ENCODE assay signal across 8 cellular contexts in genomic region chr1:144460686-144461085, GRCh38. TPM values are rescaled to one million over a fixed set of nuclear protein-coding genes. Genes with fewer than 3 reads are reported as not detected.
DNase-seq lines count a peak whose midpoint lies in the region; ATAC-seq, FAIRE-seq and TF ChIP-seq lines count a peak whose summit lies in the region.
"Not testable (repeated sequence)": the region's sequence is repeated elsewhere in the genome, so short reads cannot be mapped to it uniquely, and the experiment has no call there.

No MANE protein-coding gene starts in this region.

- not testable (repeated sequence) for H3K9me3 ChIP-seq in BLaER1; MM.1S (replicated peaks; ENCODE audit: insufficient read depth, low read length); heart right ventricle

- WGBS in heart right ventricle, 2 donors = 0 to 4% methylated on average over 6 of the region's 15 CpGs

- 0 out of 2 replicates have a peak overlapping the region, but pooled peaks have one; percentile 61 for H2AFZ ChIP-seq in MM.1S (ENCODE audit: low read length)

- H3K27ac ChIP-seq in BLaER1; MM.1S (ENCODE audit: low read length): not testable (repeated sequence)
- peak overlapping the region in 6 of 10 donors; percentile 66 to 80 (median 76) for H3K27ac ChIP-seq in heart right ventricle

- POLR2A ChIA-PET in activated CD4-positive, alpha-beta memory T cell treated with anti-CD3 and anti-CD28 coated beads for 36 hours (lab: Charles Lee) = not testable (repeated sequence)

- not testable (repeated sequence) for FAIRE-seq in bronchial epithelial cell (lab: Jason Lieb, UNC)

- peak; percentile 43 for ATAC-seq in GM21825 (IDR thresholded peaks at IDR 0.05; ENCODE audit: unreplicated experiment)
- ATAC-seq in heart right ventricle = peak; percentile 31 to 84 (median 62)
- peak; percentile 74 to 80 for ATAC-seq in natural killer cell treated with Interleukin-12 subunit alpha and Interleukin-12 subunit beta and Interleukin-15 and Interleukin-18, amount 100 ng/mL, for 72 hours
- peak; percentile 80 for ATAC-seq in stimulated activated effector memory CD8-positive, alpha-beta T cell treated with anti-CD3 and anti-CD28 coated beads, Interleukin-12 subunit alpha, Interleukin-12 subunit beta, amount 100 ng/mL, for 72 hours

- not testable (repeated sequence) for H3K36me3 Mint-ChIP-seq in activated CD4-positive, alpha-beta memory T cell treated with anti-CD3 and anti-CD28 coated beads for 36 hours; natural killer cell treated with Interleukin-12 subunit alpha and Interleukin-12 subunit beta and Interleukin-15 and Interleukin-18, amount 100 ng/mL, for 72 hours; stimulated activated effector memory CD8-positive, alpha-beta T cell treated with anti-CD3 and anti-CD28 coated beads, Interleukin-12 subunit alpha, Interleukin-12 subunit beta, amount 100 ng/mL, for 72 hours

- H3K27ac Mint-ChIP-seq in activated CD4-positive, alpha-beta memory T cell treated with anti-CD3 and anti-CD28 coated beads for 36 hours; natural killer cell treated with Interleukin-12 subunit alpha and Interleukin-12 subunit beta and Interleukin-15 and Interleukin-18, amount 100 ng/mL, for 72 hours; stimulated activated effector memory CD8-positive, alpha-beta T cell treated with anti-CD3 and anti-CD28 coated beads, Interleukin-12 subunit alpha, Interleukin-12 subunit beta, amount 100 ng/mL, for 72 hours: not testable (repeated sequence)

- H3K4me3 Mint-ChIP-seq in activated CD4-positive, alpha-beta memory T cell treated with anti-CD3 and anti-CD28 coated beads for 36 hours = peak overlapping the region; percentile 99
- not testable (repeated sequence) for H3K4me3 Mint-ChIP-seq in natural killer cell treated with Interleukin-12 subunit alpha and Interleukin-12 subunit beta and Interleukin-15 and Interleukin-18, amount 100 ng/mL, for 72 hours
- peak overlapping the region; percentile 84 for H3K4me3 Mint-ChIP-seq in stimulated activated effector memory CD8-positive, alpha-beta T cell treated with anti-CD3 and anti-CD28 coated beads, Interleukin-12 subunit alpha, Interleukin-12 subunit beta, amount 100 ng/mL, for 72 hours

- H3K27me3 Mint-ChIP-seq in activated CD4-positive, alpha-beta memory T cell treated with anti-CD3 and anti-CD28 coated beads for 36 hours; natural killer cell treated with Interleukin-12 subunit alpha and Interleukin-12 subunit beta and Interleukin-15 and Interleukin-18, amount 100 ng/mL, for 72 hours: not testable (repeated sequence)

- H3K4me3 ChIP-seq in BLaER1 = peak overlapping the region; percentile 69
- H3K4me3 ChIP-seq in MM.1S (ENCODE audit: low read length) = peak overlapping the region; percentile 59
- H3K4me3 ChIP-seq in bronchial epithelial cell (ENCODE audit: low read depth, low read length) = peak overlapping the region; percentile 52
- peak overlapping the region; percentile 47 to 80 (median 71) for H3K4me3 ChIP-seq in heart right ventricle

- H3F3A ChIP-seq in MM.1S (ENCODE audit: insufficient read depth, low read length) = not testable (repeated sequence)

- H3K4me2 ChIP-seq in BLaER1 (peak overlapping the region; percentile 63), MM.1S (ENCODE audit: low read depth, low read length) (peak overlapping the region; percentile 62; the same call in 1 of the 2 replicates)

- H3K4me1 Mint-ChIP-seq in activated CD4-positive, alpha-beta memory T cell treated with anti-CD3 and anti-CD28 coated beads for 36 hours (ENCODE audit: low read depth); natural killer cell treated with Interleukin-12 subunit alpha and Interleukin-12 subunit beta and Interleukin-15 and Interleukin-18, amount 100 ng/mL, for 72 hours (ENCODE audit: low read depth in 2 of 2); stimulated activated effector memory CD8-positive, alpha-beta T cell treated with anti-CD3 and anti-CD28 coated beads, Interleukin-12 subunit alpha, Interleukin-12 subunit beta, amount 100 ng/mL, for 72 hours: not testable (repeated sequence)

- CTCF ChIA-PET in activated CD4-positive, alpha-beta memory T cell treated with anti-CD3 and anti-CD28 coated beads for 36 hours (lab: Charles Lee) = not testable (repeated sequence)

- TF ChIP-seq CTCF in MM.1S (IDR thresholded peaks at IDR 0.05; ENCODE audit: low read length); bronchial epithelial cell (IDR thresholded peaks at IDR 0.05; ENCODE audit: insufficient read depth, low read length, severe bottlenecking); heart right ventricle (IDR thresholded peaks at IDR 0.05): not testable (repeated sequence)

- H3K9me3 Mint-ChIP-seq in activated CD4-positive, alpha-beta memory T cell treated with anti-CD3 and anti-CD28 coated beads for 36 hours; natural killer cell treated with Interleukin-12 subunit alpha and Interleukin-12 subunit beta and Interleukin-15 and Interleukin-18, amount 100 ng/mL, for 72 hours; stimulated activated effector memory CD8-positive, alpha-beta T cell treated with anti-CD3 and anti-CD28 coated beads, Interleukin-12 subunit alpha, Interleukin-12 subunit beta, amount 100 ng/mL, for 72 hours: not testable (repeated sequence)

- not testable (repeated sequence) for H3K79me2 ChIP-seq in MM.1S (ENCODE audit: low read length)

- not testable (repeated sequence) for H3K9me2 ChIP-seq in MM.1S (replicated peaks; ENCODE audit: insufficient read depth, low read length)

- H3K36me3 ChIP-seq in BLaER1; MM.1S (replicated peaks; ENCODE audit: insufficient read depth, low read length); bronchial epithelial cell (ENCODE audit: control insufficient read depth, insufficient read depth, low read length); heart right ventricle: not testable (repeated sequence)

- H3K4me1 ChIP-seq in BLaER1; MM.1S (ENCODE audit: low read length); heart right ventricle: not testable (repeated sequence)

- not testable (repeated sequence) for DNase-seq in MM.1S; bronchial epithelial cell (ENCODE audit: low read depth); heart right ventricle; natural killer cell treated with Interleukin-12 subunit alpha and Interleukin-12 subunit beta and Interleukin-15 and Interleukin-18, amount 100 ng/mL, for 72 hours (ENCODE audit: low spot score); stimulated activated effector memory CD8-positive, alpha-beta T cell treated with anti-CD3 and anti-CD28 coated beads, Interleukin-12 subunit alpha, Interleukin-12 subunit beta, amount 100 ng/mL, for 72 hours (ENCODE audit: low spot score in 2 of 2)
- peak; percentile 58 for DNase-seq in activated CD4-positive, alpha-beta memory T cell treated with anti-CD3 and anti-CD28 coated beads for 36 hours

- H4K20me1 ChIP-seq in BLaER1; MM.1S (ENCODE audit: insufficient read depth, low read length): not testable (repeated sequence)

- intact Hi-C loops in activated CD4-positive, alpha-beta memory T cell treated with anti-CD3 and anti-CD28 coated beads for 36 hours (cut with micrococcal nuclease); heart right ventricle (cut with DNase I): not testable (repeated sequence)

- H3K9ac ChIP-seq in BLaER1 = not testable (repeated sequence)
- peak overlapping the region; percentile 35; the same call in 1 of the 2 replicates for H3K9ac ChIP-seq in MM.1S (ENCODE audit: low read length)

- H3K27me3 ChIP-seq in BLaER1; MM.1S (replicated peaks; ENCODE audit: insufficient read depth, low read length); bronchial epithelial cell (ENCODE audit: control insufficient read depth, insufficient read depth, low read length); heart right ventricle: not testable (repeated sequence)

RNA-seq across cellular contexts. Expression of gene NBPF15, which starts 0.8 kb away (rescaled TPM):
- total RNA-seq in activated CD4-positive, alpha-beta memory T cell treated with anti-CD3 and anti-CD28 coated beads for 36 hours = 10 to 100 TPM; 56.3 to 58.2 TPM
- total RNA-seq in bronchial epithelial cell = 29.0 and 29.7 TPM in 2 replicates
- total RNA-seq in heart right ventricle = 10 to 100 TPM in 2 of 10 donors, 1 to 10 TPM in 8; 5.7 to 12.0 (median 8.6) TPM
- polyA plus RNA-seq in heart right ventricle = 10 to 100 TPM in 1 of 2 donors, 1 to 10 TPM in 1; 4.7 to 18.1 TPM
- 10 to 100 TPM; 29.1 to 39.6 TPM for total RNA-seq in natural killer cell treated with Interleukin-12 subunit alpha and Interleukin-12 subunit beta and Interleukin-15 and Interleukin-18, amount 100 ng/mL, for 72 hours
